Comparison of ENCODE assay signal across 8 cellular contexts in the genomic region with DNA sequence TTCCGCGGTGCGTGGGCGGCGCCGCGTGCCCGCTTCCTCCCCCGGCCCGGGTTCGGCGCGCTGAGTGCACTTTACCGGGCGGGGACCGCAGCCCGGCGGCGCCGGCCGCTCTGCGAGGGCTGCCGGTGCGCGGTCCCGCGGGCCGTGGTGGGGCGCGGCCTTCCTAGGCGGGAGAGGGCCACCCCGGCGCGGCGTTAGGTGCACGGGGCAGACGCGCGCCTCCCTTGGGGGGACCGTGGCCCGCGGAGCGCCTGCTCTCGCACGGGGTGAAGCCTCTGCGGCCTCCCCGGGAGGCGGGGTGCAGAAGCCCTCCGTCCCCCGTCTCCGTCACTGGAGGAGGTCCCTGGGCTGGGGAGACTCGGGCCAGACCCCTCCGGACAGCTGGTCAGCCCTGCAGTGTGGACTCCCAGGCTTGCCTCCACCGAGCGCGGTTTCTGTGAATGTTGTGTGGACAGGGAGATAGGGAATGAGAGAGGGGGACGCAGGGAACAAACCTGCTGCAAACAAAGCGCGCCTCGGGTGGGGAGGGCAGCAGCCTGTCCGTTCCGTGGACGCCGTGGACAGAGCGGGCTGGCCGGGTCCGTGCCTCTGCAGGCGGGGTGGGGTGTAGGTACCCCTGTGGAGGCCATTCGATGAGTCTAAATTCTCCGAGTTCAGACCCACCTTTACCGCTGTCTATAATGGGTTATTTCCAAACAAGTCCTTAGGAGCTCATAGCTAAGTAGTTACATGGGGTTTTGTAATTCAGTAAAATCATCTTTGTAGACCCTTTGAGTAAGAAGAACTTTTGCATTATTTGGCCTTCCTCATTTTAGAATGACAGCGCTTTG. TPM values are rescaled to one million over a fixed set of nuclear protein-coding genes. Genes with fewer than 3 reads are reported as not detected.
DNase-seq lines count a peak whose midpoint lies in the region; ATAC-seq and TF ChIP-seq lines count a peak whose summit lies in the region.

No MANE protein-coding gene starts in this region.

- no peaks in the 10 kb centered on the region for H3K27me3 ChIP-seq in body of pancreas
- H3K27me3 ChIP-seq in kidney epithelial cell (ENCODE audit: control insufficient read depth, insufficient read depth, low read length) = no peaks in the 10 kb centered on the region
- H3K27me3 ChIP-seq in stomach = no peaks in the 10 kb centered on the region

- no peaks in the 10 kb centered on the region for H3K36me3 ChIP-seq in body of pancreas (replicated peaks in 1 of 2; ENCODE audit: insufficient read depth in 1 of 2, low read depth in 2 of 2)
- peaks cover 2% of the 10 kb centered on the region for H3K36me3 ChIP-seq in kidney epithelial cell (ENCODE audit: control insufficient read depth, insufficient read depth, low read length)
- peaks cover 0 to 23% (median 5%) of the 10 kb centered on the region in 4 donors for H3K36me3 ChIP-seq in stomach

- intact Hi-C loops in body of pancreas (cut with DNase I) = no loop called here
- intact Hi-C loops in stomach (cut with DNase I; ENCODE audit: low total_unique reads) = loop anchor here (10.0 kb wide), 1 partner anchor 88 kb away; no protein-coding TSS in a partner anchor

- H3K4me3 ChIP-seq in body of pancreas (peak overlapping the region; percentile 26 to 91), kidney epithelial cell (ENCODE audit: low read depth, low read length) (peak overlapping the region; percentile 91), stomach (peak overlapping the region; percentile 78 to 93 (median 90))

- H3K4me1 ChIP-seq in body of pancreas (peaks cover 13% of the 10 kb centered on the region), stomach (peaks cover 8 to 28% (median 21%) of the 10 kb centered on the region in 4 donors)

- no peak for TF ChIP-seq EP300 in stomach (IDR thresholded peaks at IDR 0.05)

- DNase-seq in DMS53 (lab: John Stamatoyannopoulos, UW) (peak; percentile 72), DMS53 treated with DMSO at 0.1 percent for 48 hours (lab: John Stamatoyannopoulos, UW; ENCODE audit: unreplicated experiment) (no peak), LHCN-M2 (ENCODE audit: low read depth) (peak; percentile 35), body of pancreas (peak in 1 of 4 donors; percentile 29), kidney epithelial cell (ENCODE audit: low read depth) (no peak), stomach (no peak)

- 1 to 9% methylated on average over 10 to 69 of the region's 72 CpGs for WGBS in body of pancreas, 2 donors
- WGBS in stomach, 5 donors = 1 to 3% (median 2%) methylated on average over 44 to 71 of the region's 72 CpGs

- TF ChIP-seq CTCF in body of pancreas (IDR thresholded peaks at IDR 0.05) = no peak
- no peak for TF ChIP-seq CTCF in kidney epithelial cell (IDR thresholded peaks at IDR 0.05; ENCODE audit: insufficient read depth, low read length, poor library complexity, severe bottlenecking)
- TF ChIP-seq CTCF in stomach (IDR thresholded peaks at IDR 0.05) = no peak

- TF ChIP-seq POLR2A in body of pancreas (IDR thresholded peaks at IDR 0.05) = no peak
- TF ChIP-seq POLR2A in stomach (IDR thresholded peaks at IDR 0.05) = no peak

- H3K9me3 ChIP-seq in body of pancreas = no peaks in the 10 kb centered on the region
- no peaks in the 10 kb centered on the region for H3K9me3 ChIP-seq in stomach

- peak; percentile 29 for ATAC-seq in GM21825 (IDR thresholded peaks at IDR 0.05; ENCODE audit: unreplicated experiment)
- ATAC-seq in body of pancreas = peak; percentile 7
- no peak for ATAC-seq in GM18870 (IDR thresholded peaks at IDR 0.05; ENCODE audit: unreplicated experiment)

- H3K27ac ChIP-seq in body of pancreas = peak overlapping the region in 3 of 4 donors; percentile 75 to 90 (median 88)
- peak overlapping the region; percentile 84 to 94 (median 89) for H3K27ac ChIP-seq in stomach

RNA-seq across cellular contexts. Expression of gene TBCD, which starts 0.7 kb away (rescaled TPM):
- total RNA-seq in LHCN-M2 (2014; rRNA removed) = 27.0 and 46.2 TPM in 2 replicates
- polyA plus RNA-seq in LHCN-M2 (2012) = 65.5 TPM
- 10 to 100 TPM; 38.9 to 74.8 TPM for total RNA-seq in body of pancreas
- total RNA-seq in kidney epithelial cell = 69.6 and 79.6 TPM in 2 replicates
- 100 to 1,000 TPM in 3 of 5 donors, 10 to 100 TPM in 2; 51.2 to 155 (median 104) TPM for total RNA-seq in stomach
- 100 to 1,000 TPM in 1 of 3 donors, 10 to 100 TPM in 2; 69.3 to 110 (median 75.3) TPM for polyA plus RNA-seq in stomach

RNA-seq across cellular contexts. Expression of gene FN3K, which starts 17.2 kb away (rescaled TPM):
- total RNA-seq in LHCN-M2 (2014; rRNA removed) (0.23 and 3.1 TPM in 2 replicates), body of pancreas (10 to 100 TPM; 15.2 to 29.1 TPM), kidney epithelial cell (5.8 and 12.1 TPM in 2 replicates), stomach (10 to 100 TPM; 13.6 to 59.5 (median 16.5) TPM)
- polyA plus RNA-seq in LHCN-M2 (2012) = 3.0 TPM
- polyA plus RNA-seq in stomach = 10 to 100 TPM; 13.0 to 18.5 (median 16.4) TPM

RNA-seq across cellular contexts. Expression of gene FN3KRP, which starts 36.1 kb away (rescaled TPM):
- total RNA-seq in LHCN-M2 (2014; rRNA removed) = 32.1 and 37.7 TPM in 2 replicates
- 74.3 TPM for polyA plus RNA-seq in LHCN-M2 (2012)
- total RNA-seq in body of pancreas = 1 to 10 TPM; 7.6 to 8.0 TPM
- 22.0 and 25.3 TPM in 2 replicates for total RNA-seq in kidney epithelial cell
- 10 to 100 TPM in 4 of 5 donors, 1 to 10 TPM in 1; 1.2 to 50.7 (median 17.5) TPM for total RNA-seq in stomach
- polyA plus RNA-seq in stomach = 10 to 100 TPM; 20.0 to 28.2 (median 26.9) TPM

RNA-seq across cellular contexts. Expression of gene RAB40B, which starts 54.1 kb away (rescaled TPM):
- 15.6 and 17.9 TPM in 2 replicates for total RNA-seq in LHCN-M2 (2014; rRNA removed)
- 12.2 TPM for polyA plus RNA-seq in LHCN-M2 (2012)
- total RNA-seq in body of pancreas = 10 to 100 TPM; 18.2 to 39.9 TPM
- 5.3 and 7.3 TPM in 2 replicates for total RNA-seq in kidney epithelial cell
- 100 to 1,000 TPM in 2 of 5 donors, 10 to 100 TPM in 2, 1 to 10 TPM in 1; 7.6 to 133 (median 36.4) TPM for total RNA-seq in stomach
- 10 to 100 TPM; 13.5 to 25.7 (median 17.7) TPM for polyA plus RNA-seq in stomach

Comparison
In these comparisons a context has a peak if more than half of its experiments do, and no peak if none do; other contexts are left out.
1. DNase-seq: peak in DMS53 (single experiment) and LHCN-M2 (single experiment); none in DMS53 treated with DMSO at 0.1 percent for 48 hours (single experiment), kidney epithelial cell (single experiment) and stomach (single experiment).
2. Peak in every context shown above with its lines, with median percentiles within 50 percentile points of each other: H3K4me3 ChIP-seq.